In genomic region chr16:56277040-56277439, GRCh38 we compare ENCODE assay signal across 11 cellular contexts.
DNase-seq lines count a peak whose midpoint lies in the region; ATAC-seq and TF ChIP-seq lines count a peak whose summit lies in the region.
"Had no signal": no experiment of that assay in that cellular context is flagged by ENCODE, and none has a peak within 500 bp of the region (broad histone marks: within the 10 kb centered on the region; RNA-seq: fewer than 3 reads in every experiment).

No MANE protein-coding gene starts in this region.

- H3K27me3 Mint-ChIP-seq in osteocyte (ENCODE audit: unreplicated experiment): no peaks in the 10 kb centered on the region
- peaks cover 0 to 15% (median 3%) of the 10 kb centered on the region in 5 donors for H3K27me3 Mint-ChIP-seq in naive thymus-derived CD8-positive, alpha-beta T cell

- in situ Hi-C loops in G401 (cut with HindIII; ENCODE audit: low sequenced_read_pairs) (no loop called here), GM13977 (cut with MboI; ENCODE audit: low pct_unique_long_range_greater_than_20kb, low sequenced_read_pairs, unreplicated experiment) (no loop called here)

- POLR2A ChIA-PET in naive thymus-derived CD8-positive, alpha-beta T cell (lab: Charles Lee): no interaction called here

- DNase-seq in G401 (ENCODE audit: low spot score) (peak; percentile 76), NCI-H146 treated with DMSO at 0.1 percent for 48 hours (lab: John Stamatoyannopoulos, UW; ENCODE audit: unreplicated experiment) (peak; percentile 21), osteocyte (ENCODE audit: extremely low spot score, unreplicated experiment) (no peak), GM13977 (ENCODE audit: low spot score) (no peak), T-helper 1 cell (no peak)
- DNase-seq in naive thymus-derived CD8-positive, alpha-beta T cell: no peak
- DNase-seq: activated CD4-positive, alpha-beta T cell treated with anti-CD3 and anti-CD28 coated beads, Interleukin-2, amount 10 ng/mL, durations not matched to agents 7 days and 5 days; activated naive CD4-positive, alpha-beta T cell treated with anti-CD3 and anti-CD28 coated beads, Interleukin-2, amount 10 ng/mL, durations not matched to agents 7 days and 5 days; NCI-H1436 treated with DMSO at 0.1 percent for 48 hours had no signal

- TF ChIP-seq CTCF in osteocyte (IDR thresholded peaks at IDR 0.05) (peak; percentile 28), GM13977 (IDR thresholded peaks at IDR 0.05; ENCODE audit: extremely low read depth, insufficient read depth, missing control alignments) (no peak)

- H3K4me1 Mint-ChIP-seq in osteocyte (ENCODE audit: unreplicated experiment): no peaks in the 10 kb centered on the region
- H3K4me1 Mint-ChIP-seq in naive thymus-derived CD8-positive, alpha-beta T cell: peaks cover 7 to 26% (median 17%) of the 10 kb centered on the region in 4 donors

- peak overlapping the region; percentile 76 for H3K27ac ChIP-seq in cingulate gyrus (ENCODE audit: low read depth, low read length)
- H3K27ac ChIP-seq: pancreas had no signal

- no peaks in the 10 kb centered on the region for H3K9me3 Mint-ChIP-seq in osteocyte (ENCODE audit: unreplicated experiment)
- H3K9me3 Mint-ChIP-seq in naive thymus-derived CD8-positive, alpha-beta T cell: peaks cover 0 to 4% (median 0%) of the 10 kb centered on the region in 9 donors
- H3K9me3 Mint-ChIP-seq: activated naive CD4-positive, alpha-beta T cell treated with anti-CD3 and anti-CD28 coated beads, Interleukin-2, amount 10 ng/mL, durations not matched to agents 7 days and 5 days had no signal

- no peak overlapping the region for H3K27ac Mint-ChIP-seq in osteocyte (ENCODE audit: unreplicated experiment)
- no peak overlapping the region for H3K27ac Mint-ChIP-seq in naive thymus-derived CD8-positive, alpha-beta T cell
- H3K27ac Mint-ChIP-seq: activated CD4-positive, alpha-beta T cell treated with anti-CD3 and anti-CD28 coated beads, Interleukin-2, amount 10 ng/mL, durations not matched to agents 7 days and 5 days; activated naive CD4-positive, alpha-beta T cell treated with anti-CD3 and anti-CD28 coated beads, Interleukin-2, amount 10 ng/mL, durations not matched to agents 7 days and 5 days had no signal

- no peaks in the 10 kb centered on the region for H3K36me3 Mint-ChIP-seq in osteocyte (ENCODE audit: unreplicated experiment)
- H3K36me3 Mint-ChIP-seq in naive thymus-derived CD8-positive, alpha-beta T cell: peaks cover 0 to 2% (median 0%) of the 10 kb centered on the region in 3 donors
- H3K36me3 Mint-ChIP-seq: activated naive CD4-positive, alpha-beta T cell treated with anti-CD3 and anti-CD28 coated beads, Interleukin-2, amount 10 ng/mL, durations not matched to agents 7 days and 5 days had no signal

- ATAC-seq in naive thymus-derived CD8-positive, alpha-beta T cell: no peak
- ATAC-seq: pancreas had no signal

- H3K4me3 Mint-ChIP-seq in osteocyte (ENCODE audit: unreplicated experiment): no peak overlapping the region
- H3K4me3 Mint-ChIP-seq in naive thymus-derived CD8-positive, alpha-beta T cell: no peak overlapping the region
- H3K4me3 Mint-ChIP-seq: activated CD4-positive, alpha-beta T cell treated with anti-CD3 and anti-CD28 coated beads, Interleukin-2, amount 10 ng/mL, durations not matched to agents 7 days and 5 days; activated naive CD4-positive, alpha-beta T cell treated with anti-CD3 and anti-CD28 coated beads, Interleukin-2, amount 10 ng/mL, durations not matched to agents 7 days and 5 days had no signal

Comparison
In these comparisons a context has a peak if more than half of its experiments do, and no peak if none do; other contexts are left out.
1. DNase-seq: peak in G401 (single experiment) and NCI-H146 treated with DMSO at 0.1 percent for 48 hours (single experiment); none in osteocyte (single experiment), GM13977 (single experiment), T-helper 1 cell (0 of 5) and naive thymus-derived CD8-positive, alpha-beta T cell (0 of 10).